Comparison of ENCODE assay signal across 1 cellular context in genomic region chr19:42062381-42062780, GRCh38.
TF ChIP-seq lines count a peak whose summit lies in the region.

No MANE protein-coding gene starts in this region.

TF ChIP-seq in K562, 482 proteins besides CTCF, POLR2A, EP300 and RAD21 (continued from another document):
- no peak for TF ChIP-seq ATF2 (CRISPR knock-in tag; IDR thresholded peaks at IDR 0.05)
- TF ChIP-seq, protein P1, sequence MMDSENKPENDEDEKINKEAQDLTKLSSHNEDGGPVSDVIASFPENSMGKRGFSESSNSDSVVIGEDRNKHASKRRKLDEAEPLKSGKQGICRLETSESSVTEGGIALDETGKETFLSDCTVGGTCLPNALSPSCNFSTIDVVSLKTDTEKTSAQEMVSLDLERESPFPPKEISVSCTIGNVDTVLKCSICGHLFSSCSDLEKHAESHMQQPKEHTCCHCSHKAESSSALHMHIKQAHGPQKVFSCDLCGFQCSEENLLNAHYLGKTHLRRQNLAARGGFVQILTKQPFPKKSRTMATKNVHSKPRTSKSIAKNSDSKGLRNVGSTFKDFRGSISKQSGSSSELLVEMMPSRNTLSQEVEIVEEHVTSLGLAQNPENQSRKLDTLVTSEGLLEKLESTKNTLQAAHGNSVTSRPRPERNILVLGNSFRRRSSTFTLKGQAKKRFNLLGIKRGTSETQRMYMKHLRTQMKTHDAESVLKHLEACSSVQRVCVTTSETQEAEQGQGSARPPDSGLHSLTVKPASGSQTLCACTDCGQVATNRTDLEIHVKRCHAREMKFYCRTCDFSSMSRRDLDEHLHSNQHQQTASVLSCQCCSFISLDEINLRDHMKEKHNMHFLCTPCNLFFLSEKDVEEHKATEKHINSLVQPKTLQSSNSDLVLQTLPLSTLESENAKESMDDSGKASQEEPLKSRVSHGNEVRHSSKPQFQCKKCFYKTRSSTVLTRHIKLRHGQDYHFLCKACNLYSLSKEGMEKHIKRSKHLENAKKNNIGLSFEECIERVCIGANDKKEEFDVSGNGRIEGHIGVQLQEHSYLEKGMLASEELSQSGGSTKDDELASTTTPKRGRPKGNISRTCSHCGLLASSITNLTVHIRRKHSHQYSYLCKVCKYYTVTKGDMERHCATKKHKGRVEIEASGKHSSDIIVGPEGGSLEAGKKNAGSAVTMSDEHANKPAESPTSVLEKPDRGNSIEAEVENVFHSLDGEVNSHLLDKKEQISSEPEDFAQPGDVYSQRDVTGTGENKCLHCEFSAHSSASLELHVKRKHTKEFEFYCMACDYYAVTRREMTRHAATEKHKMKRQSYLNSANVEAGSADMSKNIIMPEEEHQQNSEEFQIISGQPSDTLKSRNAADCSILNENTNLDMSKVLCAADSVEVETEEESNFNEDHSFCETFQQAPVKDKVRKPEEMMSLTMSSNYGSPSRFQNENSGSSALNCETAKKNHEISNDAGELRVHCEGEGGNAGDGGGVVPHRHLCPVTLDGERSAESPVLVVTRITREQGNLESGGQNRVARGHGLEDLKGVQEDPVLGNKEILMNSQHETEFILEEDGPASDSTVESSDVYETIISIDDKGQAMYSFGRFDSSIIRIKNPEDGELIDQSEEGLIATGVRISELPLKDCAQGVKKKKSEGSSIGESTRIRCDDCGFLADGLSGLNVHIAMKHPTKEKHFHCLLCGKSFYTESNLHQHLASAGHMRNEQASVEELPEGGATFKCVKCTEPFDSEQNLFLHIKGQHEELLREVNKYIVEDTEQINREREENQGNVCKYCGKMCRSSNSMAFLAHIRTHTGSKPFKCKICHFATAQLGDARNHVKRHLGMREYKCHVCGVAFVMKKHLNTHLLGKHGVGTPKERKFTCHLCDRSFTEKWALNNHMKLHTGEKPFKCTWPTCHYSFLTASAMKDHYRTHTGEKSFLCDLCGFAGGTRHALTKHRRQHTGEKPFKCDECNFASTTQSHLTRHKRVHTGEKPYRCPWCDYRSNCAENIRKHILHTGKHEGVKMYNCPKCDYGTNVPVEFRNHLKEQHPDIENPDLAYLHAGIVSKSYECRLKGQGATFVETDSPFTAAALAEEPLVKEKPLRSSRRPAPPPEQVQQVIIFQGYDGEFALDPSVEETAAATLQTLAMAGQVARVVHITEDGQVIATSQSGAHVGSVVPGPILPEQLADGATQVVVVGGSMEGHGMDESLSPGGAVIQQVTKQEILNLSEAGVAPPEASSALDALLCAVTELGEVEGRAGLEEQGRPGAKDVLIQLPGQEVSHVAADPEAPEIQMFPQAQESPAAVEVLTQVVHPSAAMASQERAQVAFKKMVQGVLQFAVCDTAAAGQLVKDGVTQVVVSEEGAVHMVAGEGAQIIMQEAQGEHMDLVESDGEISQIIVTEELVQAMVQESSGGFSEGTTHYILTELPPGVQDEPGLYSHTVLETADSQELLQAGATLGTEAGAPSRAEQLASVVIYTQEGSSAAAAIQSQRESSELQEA (IDR thresholded peaks at IDR 0.05; ENCODE audit: low read depth), result no peak
- no peak for TF ChIP-seq ZNF24 (IDR thresholded peaks at IDR 0.05)
- TF ChIP-seq BMI1 (IDR thresholded peaks at IDR 0.05; ENCODE audit: low read length), result no peak
- TF ChIP-seq SOX6 (IDR thresholded peaks at IDR 0.05), result no peak
- no peak for TF ChIP-seq TAF9B (IDR thresholded peaks at IDR 0.05; ENCODE audit: partially characterized antibody)
- no peak for TF ChIP-seq NR3C1 (CRISPR knock-in tag; IDR thresholded peaks at IDR 0.05)
- no peak for TF ChIP-seq ETV1 (tag; conservative IDR thresholded peaks at IDR 0.05; ENCODE audit: low read depth)
